In genomic region chr3:13703071-13703470, GRCh38 we compare ENCODE assay signal across 16 cellular contexts.
"Had no signal": no experiment of that assay in that cellular context is flagged by ENCODE, and none has a peak within 500 bp of the region (broad histone marks: within the 10 kb centered on the region; RNA-seq: fewer than 3 reads in every experiment).

No MANE protein-coding gene starts in this region.

- H3K9me3 ChIP-seq: neutrophil, SJSA1 had no signal

- DNase-seq: activated CD4-positive, alpha-beta T cell treated with anti-CD3 and anti-CD28 coated beads, Interleukin-2, amount 50 U/mL, for 4 hours; activated CD8-positive, alpha-beta memory T cell treated with anti-CD3 and anti-CD28 coated beads, Interleukin-2, amount 10 ng/mL, durations not matched to agents 7 days and 5 days; dermis blood vessel endothelial cell; effector memory CD8-positive, alpha-beta T cell; T-helper 17 cell; trophoblast cell had no signal

- H3K4me3 ChIP-seq: breast epithelium, hepatocyte, lung, SJSA1 had no signal

- H3K4me1 ChIP-seq: breast epithelium, parathyroid adenoma, SJSA1 had no signal

- ATAC-seq: activated CD8-positive, alpha-beta memory T cell treated with anti-CD3 and anti-CD28 coated beads, Interleukin-2, amount 10 ng/mL, durations not matched to agents 7 days and 5 days; effector memory CD8-positive, alpha-beta T cell; natural killer cell treated with Interleukin-12 subunit alpha and Interleukin-12 subunit beta and Interleukin-15 and Interleukin-18, amount 100 ng/mL, for 72 hours; T-helper 17 cell had no signal

- H3K4me1 Mint-ChIP-seq: activated CD8-positive, alpha-beta memory T cell treated with anti-CD3 and anti-CD28 coated beads, Interleukin-2, amount 10 ng/mL, durations not matched to agents 7 days and 5 days; activated naive CD4-positive, alpha-beta T cell treated with anti-CD3 and anti-CD28 coated beads, Interleukin-2, amount 50 U/mL, for 24 hours; mesothelial cell of epicardium; T-helper 17 cell had no signal

- H3K27me3 Mint-ChIP-seq: activated CD8-positive, alpha-beta memory T cell treated with anti-CD3 and anti-CD28 coated beads, Interleukin-2, amount 10 ng/mL, durations not matched to agents 7 days and 5 days had no signal

- H3K27ac Mint-ChIP-seq: activated CD8-positive, alpha-beta memory T cell treated with anti-CD3 and anti-CD28 coated beads, Interleukin-2, amount 10 ng/mL, durations not matched to agents 7 days and 5 days; activated naive CD4-positive, alpha-beta T cell treated with anti-CD3 and anti-CD28 coated beads, Interleukin-2, amount 50 U/mL, for 24 hours; effector memory CD8-positive, alpha-beta T cell; mesothelial cell of epicardium; natural killer cell treated with Interleukin-12 subunit alpha and Interleukin-12 subunit beta and Interleukin-15 and Interleukin-18, amount 100 ng/mL, for 72 hours; stimulated activated naive CD8-positive, alpha-beta T cell treated with anti-CD3 and anti-CD28 coated beads, Interleukin-15, Interleukin-2, amounts not matched to agents 100 ng/mL and 50 ng/mL, for 24 hours; T-helper 17 cell had no signal

- H3K4me3 Mint-ChIP-seq: activated CD8-positive, alpha-beta memory T cell treated with anti-CD3 and anti-CD28 coated beads, Interleukin-2, amount 10 ng/mL, durations not matched to agents 7 days and 5 days; activated naive CD4-positive, alpha-beta T cell treated with anti-CD3 and anti-CD28 coated beads, Interleukin-2, amount 50 U/mL, for 24 hours; effector memory CD8-positive, alpha-beta T cell; mesothelial cell of epicardium; natural killer cell treated with Interleukin-12 subunit alpha and Interleukin-12 subunit beta and Interleukin-15 and Interleukin-18, amount 100 ng/mL, for 72 hours; stimulated activated naive CD8-positive, alpha-beta T cell treated with anti-CD3 and anti-CD28 coated beads, Interleukin-15, Interleukin-2, amounts not matched to agents 100 ng/mL and 50 ng/mL, for 24 hours; T-helper 17 cell had no signal

- H3K27me3 ChIP-seq: hepatocyte, neutrophil, SJSA1 had no signal

- H3K36me3 Mint-ChIP-seq: activated CD8-positive, alpha-beta memory T cell treated with anti-CD3 and anti-CD28 coated beads, Interleukin-2, amount 10 ng/mL, durations not matched to agents 7 days and 5 days; mesothelial cell of epicardium; natural killer cell treated with Interleukin-12 subunit alpha and Interleukin-12 subunit beta and Interleukin-15 and Interleukin-18, amount 100 ng/mL, for 72 hours had no signal

- H3K36me3 ChIP-seq: breast epithelium, neutrophil, SJSA1 had no signal

- H3K27ac ChIP-seq: breast epithelium, hepatocyte, neutrophil, parathyroid adenoma, SJSA1 had no signal
